Comparison of ENCODE assay signal across 27 cellular contexts in genomic region chr5:79263-79662, GRCh38. TPM values are rescaled to one million over a fixed set of nuclear protein-coding genes. Genes with fewer than 3 reads are reported as not detected.
"Had no signal": no experiment of that assay in that cellular context is flagged by ENCODE, and none has a peak within 500 bp of the region (broad histone marks: within the 10 kb centered on the region; RNA-seq: fewer than 3 reads in every experiment).

No MANE protein-coding gene starts in this region.

- H3K27ac Mint-ChIP-seq: activated B cell treated with CpG ODN at 0.5 μM for 24 hours; activated CD8-positive, alpha-beta memory T cell treated with anti-CD3 and anti-CD28 coated beads, Interleukin-2, amount 10 ng/mL, durations not matched to agents 7 days and 5 days; activated CD8-positive, alpha-beta T cell treated with anti-CD3 and anti-CD28 coated beads, Interleukin-2, amount 10 ng/mL, durations not matched to agents 7 days and 5 days; activated naive CD8-positive, alpha-beta T cell treated with anti-CD3 and anti-CD28 coated beads for 36 hours; activated T-cell treated with anti-CD3 and anti-CD28 coated beads, Interleukin-2, amount 50 U/mL, for 72 hours; effector memory CD8-positive, alpha-beta T cell; naive thymus-derived CD8-positive, alpha-beta T cell; progenitor cell of endocrine pancreas; T-cell had no signal

- H3K27me3 ChIP-seq: adrenal gland, ascending aorta, ovary, right lobe of liver, testis, vagina had no signal

- H3K9me3 ChIP-seq: adrenal gland, ascending aorta, heart left ventricle, left lung, lower lobe of right lung, ovary, right lobe of liver, testis, transverse colon, vagina had no signal

- H3K36me3 ChIP-seq: adrenal gland, ascending aorta, heart left ventricle, left lung, lower lobe of right lung, ovary, right lobe of liver, transverse colon, vagina had no signal

- H3K4me3 Mint-ChIP-seq: activated B cell treated with CpG ODN at 0.5 μM for 24 hours; activated CD8-positive, alpha-beta memory T cell treated with anti-CD3 and anti-CD28 coated beads, Interleukin-2, amount 10 ng/mL, durations not matched to agents 7 days and 5 days; activated CD8-positive, alpha-beta T cell treated with anti-CD3 and anti-CD28 coated beads, Interleukin-2, amount 10 ng/mL, durations not matched to agents 7 days and 5 days; activated naive CD8-positive, alpha-beta T cell treated with anti-CD3 and anti-CD28 coated beads for 36 hours; activated T-cell treated with anti-CD3 and anti-CD28 coated beads, Interleukin-2, amount 50 U/mL, for 72 hours; brain; effector memory CD8-positive, alpha-beta T cell; naive thymus-derived CD8-positive, alpha-beta T cell; T-cell had no signal

- H3K36me3 Mint-ChIP-seq: activated CD8-positive, alpha-beta memory T cell treated with anti-CD3 and anti-CD28 coated beads, Interleukin-2, amount 10 ng/mL, durations not matched to agents 7 days and 5 days; activated naive CD8-positive, alpha-beta T cell treated with anti-CD3 and anti-CD28 coated beads for 36 hours; brain; naive thymus-derived CD8-positive, alpha-beta T cell; T-cell had no signal

- H3K9me3 Mint-ChIP-seq: activated B cell treated with CpG ODN at 0.5 μM for 24 hours; activated naive CD8-positive, alpha-beta T cell treated with anti-CD3 and anti-CD28 coated beads for 36 hours; activated T-cell treated with anti-CD3 and anti-CD28 coated beads, Interleukin-2, amount 50 U/mL, for 72 hours; brain; effector memory CD8-positive, alpha-beta T cell had no signal

- H3K4me1 ChIP-seq: adrenal gland, ascending aorta, left lung, lower lobe of right lung, right lobe of liver, testis, transverse colon, vagina had no signal

- H3K27ac ChIP-seq: adrenal gland, ascending aorta, coronary artery, dorsolateral prefrontal cortex, heart left ventricle, left lung, lower lobe of right lung, ovary, right lobe of liver, testis, transverse colon, vagina had no signal

- H3K4me1 Mint-ChIP-seq: activated B cell treated with CpG ODN at 0.5 μM for 24 hours; activated CD8-positive, alpha-beta memory T cell treated with anti-CD3 and anti-CD28 coated beads, Interleukin-2, amount 10 ng/mL, durations not matched to agents 7 days and 5 days; activated naive CD8-positive, alpha-beta T cell treated with anti-CD3 and anti-CD28 coated beads for 36 hours had no signal

- ATAC-seq: activated CD8-positive, alpha-beta T cell treated with anti-CD3 and anti-CD28 coated beads, Interleukin-2, amount 10 ng/mL, durations not matched to agents 7 days and 5 days; effector memory CD8-positive, alpha-beta T cell had no signal

- H3K4me3 ChIP-seq: adrenal gland, ascending aorta, coronary artery, dorsolateral prefrontal cortex, heart left ventricle, left lung, lower lobe of right lung, ovary, right lobe of liver, testis, transverse colon, vagina had no signal

- DNase-seq: activated B cell treated with CpG ODN at 0.5 μM for 24 hours; activated CD8-positive, alpha-beta memory T cell treated with anti-CD3 and anti-CD28 coated beads, Interleukin-2, amount 10 ng/mL, durations not matched to agents 7 days and 5 days; activated naive CD4-positive, alpha-beta T cell; activated T-cell treated with anti-CD3 and anti-CD28 coated beads for 4 hours; adrenal gland; dorsolateral prefrontal cortex; effector memory CD8-positive, alpha-beta T cell; left lung; lower lobe of right lung; mesenchymal stem cell; ovary; right lobe of liver; stimulated activated CD4-positive, alpha-beta T cell treated with anti-CD3 and anti-CD28 coated beads, Interleukin-12 subunit alpha, Interleukin-12 subunit beta, amount 100 ng/mL, for 4 hours; T-cell; testis; transverse colon had no signal

RNA-seq across cellular contexts. Expression of gene PLEKHG4B, which starts 12.7 kb away (rescaled TPM):
- total RNA-seq: activated B cell treated with CpG ODN at 0.5 μM for 24 hours; activated CD8-positive, alpha-beta memory T cell treated with anti-CD3 and anti-CD28 coated beads, Interleukin-2, amount 10 ng/mL, durations not matched to agents 7 days and 5 days; activated CD8-positive, alpha-beta T cell treated with anti-CD3 and anti-CD28 coated beads, Interleukin-2, amount 10 ng/mL, durations not matched to agents 7 days and 5 days; activated T-cell treated with anti-CD3 and anti-CD28 coated beads, Interleukin-2, amount 50 U/mL, for 72 hours; ascending aorta; naive thymus-derived CD8-positive, alpha-beta T cell; T-helper 2 cell treated with Interferon-gamma antibody and Interleukin-4, amounts not matched to agents 100 ng/mL and 5 ng/mL, for 36 hours had no signal
- polyA plus RNA-seq: heart left ventricle; naive thymus-derived CD8-positive, alpha-beta T cell had no signal
